Comparison of ENCODE assay signal across 1 cellular context in the genomic region with DNA sequence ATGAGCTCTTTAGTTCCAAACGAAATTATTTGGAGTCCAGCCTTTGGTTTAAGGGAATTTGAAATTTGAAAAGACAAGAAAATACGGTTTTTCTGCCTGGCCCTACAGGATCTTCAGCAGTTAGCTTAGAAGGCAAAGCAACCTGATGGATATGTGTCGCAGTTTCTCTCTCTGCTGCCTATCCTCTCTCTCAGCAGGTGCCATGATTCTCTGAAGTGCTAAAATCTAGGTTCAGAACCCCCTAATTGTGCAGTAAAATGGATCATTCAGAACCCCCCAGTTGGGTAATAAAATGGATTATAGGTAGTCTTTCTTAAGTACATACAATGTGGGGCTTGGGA.
TF ChIP-seq lines count a peak whose summit lies in the region.

No MANE protein-coding gene starts in this region.

TF ChIP-seq in K562, 482 proteins besides CTCF, POLR2A, EP300 and RAD21 (continued from another document):
- TF ChIP-seq ZBTB40 (IDR thresholded peaks at IDR 0.05), result 0 out of 2 replicates have a peak, but pooled peaks have one; percentile 13
- TF ChIP-seq ZBTB40 (CRISPR knock-in tag; IDR thresholded peaks at IDR 0.05), result no peak
